8 cellular contexts compared by ENCODE assay signal in genomic region chr17:35578929-35579448, GRCh38. TPM values are rescaled to one million over a fixed set of nuclear protein-coding genes. Genes with fewer than 3 reads are reported as not detected.
A peak's percentile ranks its signal among the peaks of the same experiment; 100 is the strongest.
DNase-seq lines count a peak whose midpoint lies in the region; ATAC-seq and TF ChIP-seq lines count a peak whose summit lies in the region.

No MANE protein-coding gene starts in this region.

- H3K79me2 ChIP-seq in OCI-LY7 (ENCODE audit: insufficient read depth, low read depth, low read length): peaks cover 3% of the 10 kb centered on the region; the same call in 1 of the 2 replicates

- H3K9me2 ChIP-seq in OCI-LY7 (ENCODE audit: insufficient read depth, low read length): no peaks in the 10 kb centered on the region

- no peaks in the 10 kb centered on the region for H3K27me3 Mint-ChIP-seq in Caco-2 (ENCODE audit: insufficient read depth, unreplicated experiment)
- H3K27me3 Mint-ChIP-seq in endothelial cell (ENCODE audit: unreplicated experiment): peaks cover 3% of the 10 kb centered on the region
- H3K27me3 Mint-ChIP-seq in osteocyte (ENCODE audit: unreplicated experiment): peaks cover 7% of the 10 kb centered on the region

- H3K4me3 ChIP-seq in Caco-2 (ENCODE audit: low read depth, low read length): peak overlapping the region; percentile 50
- peak overlapping the region; percentile 78 for H3K4me3 ChIP-seq in OCI-LY7 (ENCODE audit: low read depth, low read length, poor library complexity, severe bottlenecking)

- intact Hi-C loops in Caco-2 (cut with micrococcal nuclease; ENCODE audit: unreplicated experiment): loop anchor here (1.0 kb wide), 2 partner anchors 8 to 12 kb away; partner anchors contain the start of gene AP2B1
- intact Hi-C loops in OCI-LY7 (cut with micrococcal nuclease; ENCODE audit: unreplicated experiment): loop anchor here (1.0 kb wide), 1 partner anchor 8 kb away; the partner anchor contains the start of gene AP2B1

- H3K36me3 Mint-ChIP-seq in Caco-2 (ENCODE audit: insufficient read depth, unreplicated experiment) (peaks cover 13% of the 10 kb centered on the region), endothelial cell (ENCODE audit: low read depth, unreplicated experiment) (peaks cover 5% of the 10 kb centered on the region), osteocyte (ENCODE audit: unreplicated experiment) (peaks cover 5% of the 10 kb centered on the region)

- H3K27ac Mint-ChIP-seq in Caco-2 (ENCODE audit: unreplicated experiment) (peak overlapping the region; percentile 100), endothelial cell (ENCODE audit: unreplicated experiment) (peak overlapping the region; percentile 95), osteocyte (ENCODE audit: unreplicated experiment) (peak overlapping the region; percentile 99)

- ATAC-seq in GM21526 (IDR thresholded peaks at IDR 0.05; ENCODE audit: low FRiP score, unreplicated experiment) (no peak), HG02763 (IDR thresholded peaks at IDR 0.05; ENCODE audit: unreplicated experiment) (no peak)

- H3K27me3 ChIP-seq in Caco-2 (replicated peaks; ENCODE audit: control insufficient read depth, insufficient read depth, low read length): no peaks in the 10 kb centered on the region

- peak overlapping the region; percentile 93 for H3K4me2 ChIP-seq in OCI-LY7 (ENCODE audit: low read length)

- TSS peak; percentile 67 for BruUV-seq in Caco-2 (replicated peaks; lab: Mats Ljungman, UMichigan)
- BruUV-seq in OCI-LY7 (replicated peaks; lab: Mats Ljungman, UMichigan): TSS peak; percentile 89

- H3K9me3 Mint-ChIP-seq in Caco-2 (ENCODE audit: unreplicated experiment) (no peaks in the 10 kb centered on the region), endothelial cell (ENCODE audit: unreplicated experiment) (no peaks in the 10 kb centered on the region), osteocyte (ENCODE audit: unreplicated experiment) (no peaks in the 10 kb centered on the region)

- TF ChIP-seq CTCF in Caco-2 (IDR thresholded peaks at IDR 0.05; ENCODE audit: insufficient read depth in 1 of 2, low read depth in 1 of 2, low read length in 1 of 2, severe bottlenecking in 1 of 2, unreplicated experiment in 1 of 2) (no peak), OCI-LY7 (conservative IDR thresholded peaks at IDR 0.05; ENCODE audit: low read length) (no peak), endothelial cell (IDR thresholded peaks at IDR 0.05; ENCODE audit: unreplicated experiment) (no peak), osteocyte (IDR thresholded peaks at IDR 0.05) (no peak)

- H3K4me1 Mint-ChIP-seq in Caco-2 (ENCODE audit: low read depth, unreplicated experiment): peaks cover 5% of the 10 kb centered on the region
- peaks cover 22% of the 10 kb centered on the region for H3K4me1 Mint-ChIP-seq in endothelial cell (ENCODE audit: unreplicated experiment)
- peaks cover 25% of the 10 kb centered on the region for H3K4me1 Mint-ChIP-seq in osteocyte (ENCODE audit: unreplicated experiment)

- H3K36me3 ChIP-seq in Caco-2 (ENCODE audit: control insufficient read depth, insufficient read depth, low read length): no peaks in the 10 kb centered on the region
- peaks cover 20% of the 10 kb centered on the region for H3K36me3 ChIP-seq in OCI-LY7 (ENCODE audit: insufficient read depth, low read length)

- peak overlapping the region; percentile 86; the same call in 1 of the 2 replicates for H2AFZ ChIP-seq in OCI-LY7 (ENCODE audit: low read length)

- DNase-seq in Caco-2: no peak
- peak; percentile 28 for DNase-seq in OCI-LY7 (ENCODE audit: low spot score)
- DNase-seq in endothelial cell (ENCODE audit: low spot score): no peak
- no peak for DNase-seq in osteocyte (ENCODE audit: extremely low spot score, unreplicated experiment)
- DNase-seq in KG1 (lab: John Stamatoyannopoulos, UW): no peak
- DNase-seq in NCI-H146 (lab: John Stamatoyannopoulos, UW): no peak

- peaks cover 6% of the 10 kb centered on the region for H3K4me1 ChIP-seq in Caco-2
- H3K4me1 ChIP-seq in OCI-LY7 (ENCODE audit: insufficient read depth, low read length, poor library complexity, severe bottlenecking): peaks cover 23% of the 10 kb centered on the region

- peak overlapping the region; percentile 100 for H3K4me3 Mint-ChIP-seq in Caco-2 (ENCODE audit: unreplicated experiment)
- H3K4me3 Mint-ChIP-seq in endothelial cell (ENCODE audit: unreplicated experiment): peak overlapping the region; percentile 98
- peak overlapping the region; percentile 95 for H3K4me3 Mint-ChIP-seq in osteocyte (ENCODE audit: unreplicated experiment)

- H4K20me1 ChIP-seq in OCI-LY7 (ENCODE audit: insufficient read depth, low read length): no peaks in the 10 kb centered on the region

- peak overlapping the region; percentile 77 for H3K27ac ChIP-seq in OCI-LY7 (ENCODE audit: low read depth, low read length, poor library complexity, severe bottlenecking)

- H3K9me3 ChIP-seq in Caco-2 (no peaks in the 10 kb centered on the region), OCI-LY7 (ENCODE audit: low read length) (no peaks in the 10 kb centered on the region)

- POLR2A ChIA-PET in Caco-2 (lab: Charles Lee) (interaction anchor here (0.6 to 3.4 kb wide), 6 partner anchors 9 to 487 kb away, joined by 3 to 51 read pairs (median 6); partner anchors contain the start of genes AP2B1 and TAF15), OCI-LY7 (lab: Charles Lee) (interaction anchor here (0.5 to 2.7 kb wide), 5 partner anchors 8 to 229 kb away, joined by 3 to 53 read pairs (median 5); partner anchors contain the start of genes AP2B1 and TAF15)

- CTCF ChIA-PET in Caco-2 (lab: Charles Lee): interaction anchor here (0.7 to 1.5 kb wide), 3 partner anchors 9 to 229 kb away, joined by 3 to 6 read pairs (median 3); no protein-coding TSS in a partner anchor
- CTCF ChIA-PET in OCI-LY7 (lab: Charles Lee; ENCODE audit: unreplicated experiment): interaction anchor here (1.3 to 1.4 kb wide), 2 partner anchors 8 to 9 kb away, joined by 3 to 5 read pairs; partner anchors contain the start of gene AP2B1

RNA-seq across cellular contexts. Expression of gene PEX12, which starts 0.6 kb away (rescaled TPM):
- total RNA-seq in Caco-2 (2022) (4.8 and 5.1 TPM in 2 replicates), OCI-LY7 (2022) (7.6 and 9.5 TPM in 2 replicates), endothelial cell (ENCODE audit: unreplicated experiment) (4.4 TPM), osteocyte (6.9 and 7.0 TPM in 2 replicates)
- total RNA-seq in OCI-LY7 (2014; rRNA removed; shearing (Covaris generic)): 4.3 and 6.8 TPM in 2 replicates

RNA-seq across cellular contexts. Expression of gene AP2B1, which starts 8.1 kb away (rescaled TPM):
- total RNA-seq in Caco-2 (2022): 221 and 228 TPM in 2 replicates
- 28.9 and 51.5 TPM in 2 replicates for total RNA-seq in OCI-LY7 (2014; rRNA removed; shearing (Covaris generic))
- total RNA-seq in OCI-LY7 (2022): 76.0 and 82.9 TPM in 2 replicates
- 330 TPM for total RNA-seq in endothelial cell (ENCODE audit: unreplicated experiment)
- 201 and 208 TPM in 2 replicates for total RNA-seq in osteocyte

RNA-seq across cellular contexts. Expression of gene SLFN14, which starts 18.4 kb away (rescaled TPM):
- total RNA-seq in Caco-2 (2022) (not detected in 2 replicates), OCI-LY7 (2022) (not detected in 2 replicates), endothelial cell (ENCODE audit: unreplicated experiment) (0.95 TPM), osteocyte (not detected in 2 replicates)
- total RNA-seq in OCI-LY7 (2014; rRNA removed; shearing (Covaris generic)): not detected in 2 replicates

RNA-seq across cellular contexts. Expression of gene SLFN12L, which starts 41.5 kb away (rescaled TPM):
- total RNA-seq in Caco-2 (2022) (not detected in 2 replicates), OCI-LY7 (2022) (not detected in 2 replicates), endothelial cell (ENCODE audit: unreplicated experiment) (not detected), osteocyte (not detected in 2 replicates)
- not detected in 2 replicates for total RNA-seq in OCI-LY7 (2014; rRNA removed; shearing (Covaris generic))
